Comparison of ENCODE assay signal across 8 cellular contexts in the genomic region with DNA sequence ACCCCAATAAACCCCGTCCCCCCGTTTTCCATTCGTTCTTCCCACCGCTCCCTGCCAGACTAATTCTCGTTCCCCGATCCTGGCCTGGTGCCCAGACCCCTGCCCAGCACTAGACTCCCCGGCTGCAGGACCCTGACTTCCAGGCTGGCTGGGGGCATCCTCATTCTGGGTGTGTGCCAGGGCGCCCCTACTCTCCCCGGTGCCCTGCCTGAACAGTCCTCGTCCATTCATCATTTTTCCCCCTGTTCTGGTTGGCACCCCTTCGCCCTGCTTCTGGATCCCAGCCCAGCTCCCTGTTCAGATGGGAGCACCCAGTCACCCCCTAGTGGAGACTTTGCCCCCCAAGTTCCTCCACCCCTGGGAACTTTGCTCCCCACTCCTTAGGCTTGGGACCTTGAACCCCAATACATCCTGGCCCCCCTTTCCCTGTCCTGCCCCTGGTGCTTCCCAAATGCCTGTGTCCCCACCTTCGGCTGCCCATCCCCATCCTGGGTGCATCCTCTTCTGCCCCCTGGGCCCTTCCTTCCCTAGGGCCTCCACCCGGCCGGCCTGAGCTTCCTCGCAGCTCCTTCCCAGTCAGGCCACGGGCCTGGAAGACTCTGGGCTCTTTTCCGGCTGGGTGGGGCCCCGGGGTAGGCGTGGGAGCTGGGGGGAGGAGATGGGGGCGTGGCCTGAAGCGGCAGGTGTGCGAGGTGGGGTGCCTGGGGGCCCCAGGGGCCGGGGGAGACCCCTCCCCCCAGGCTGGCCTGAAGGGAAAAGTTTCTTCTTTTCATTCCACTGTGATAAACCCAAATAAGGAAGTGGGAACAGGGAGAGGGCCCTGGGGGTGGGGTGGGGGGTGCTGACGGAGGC. TPM values are rescaled to one million over a fixed set of nuclear protein-coding genes. Genes with fewer than 3 reads are reported as not detected.
DNase-seq lines count a peak whose midpoint lies in the region; ATAC-seq and TF ChIP-seq lines count a peak whose summit lies in the region.

No MANE protein-coding gene starts in this region.

- TF ChIP-seq POLR2A in lower leg skin (IDR thresholded peaks at IDR 0.05): no peak

- DNase-seq in activated CD4-positive, alpha-beta T cell treated with anti-CD3 and anti-CD28 coated beads for 36 hours: peak; percentile 52
- DNase-seq in activated CD4-positive, alpha-beta T cell treated with anti-CD3 and anti-CD28 coated beads, Interleukin-2, amount 50 U/mL, for 4 hours: no peak
- DNase-seq in OCI-M1 (lab: John Stamatoyannopoulos, UW): peak; percentile 42
- DNase-seq in choroid plexus epithelial cell (ENCODE audit: low read depth): no peak
- peak in 1 of 2 donors; percentile 92 for DNase-seq in lower leg skin (ENCODE audit: low spot score in 2 of 2)
- DNase-seq in type B pancreatic cell (ENCODE audit: extremely low spot score, unreplicated experiment): no peak

- TF ChIP-seq CTCF in choroid plexus epithelial cell (conservative IDR thresholded peaks at IDR 0.05; ENCODE audit: low read depth, low read length): peak; percentile 39
- no peak for TF ChIP-seq CTCF in lower leg skin (IDR thresholded peaks at IDR 0.05)
- TF ChIP-seq CTCF in type B pancreatic cell (conservative IDR thresholded peaks at IDR 0.05): peak; percentile 28

- H3K36me3 Mint-ChIP-seq in activated CD4-positive, alpha-beta T cell treated with anti-CD3 and anti-CD28 coated beads for 36 hours (ENCODE audit: low read depth): no peaks in the 10 kb centered on the region
- no peaks in the 10 kb centered on the region for H3K36me3 Mint-ChIP-seq in type B pancreatic cell

- no peaks in the 10 kb centered on the region for H3K9me3 Mint-ChIP-seq in activated CD4-positive, alpha-beta T cell treated with anti-CD3 and anti-CD28 coated beads for 36 hours (ENCODE audit: low read depth)
- no peaks in the 10 kb centered on the region for H3K9me3 Mint-ChIP-seq in type B pancreatic cell

- CTCF ChIA-PET in activated CD4-positive, alpha-beta T cell treated with anti-CD3 and anti-CD28 coated beads for 36 hours (lab: Charles Lee): interaction anchor here (0.5 to 3.2 kb wide), 15 partner anchors 10 to 1774 kb away, joined by 3 to 16 read pairs (median 3); a partner anchor contains a TSS

- H3K27ac Mint-ChIP-seq in activated CD4-positive, alpha-beta T cell treated with anti-CD3 and anti-CD28 coated beads for 36 hours: no peak overlapping the region
- H3K27ac Mint-ChIP-seq in type B pancreatic cell: peak overlapping the region; percentile 56

- POLR2A ChIA-PET in activated CD4-positive, alpha-beta T cell treated with anti-CD3 and anti-CD28 coated beads for 36 hours (lab: Charles Lee): interaction anchor here (0.6 kb wide), 1 partner anchor 65 kb away, joined by 3 read pairs; a partner anchor contains a TSS

- H3K4me3 ChIP-seq in choroid plexus epithelial cell (ENCODE audit: low read depth, low read length) (peak overlapping the region; percentile 63), lower leg skin (ENCODE audit: low read depth, poor library complexity, severe bottlenecking) (peak overlapping the region; percentile 55)

- peaks cover 13% of the 10 kb centered on the region for H3K4me1 Mint-ChIP-seq in activated CD4-positive, alpha-beta T cell treated with anti-CD3 and anti-CD28 coated beads for 36 hours
- H3K4me1 Mint-ChIP-seq in type B pancreatic cell (ENCODE audit: unreplicated experiment): peaks cover 21% of the 10 kb centered on the region

- peak overlapping the region; percentile 84 for H3K4me3 Mint-ChIP-seq in activated CD4-positive, alpha-beta T cell treated with anti-CD3 and anti-CD28 coated beads for 36 hours
- H3K4me3 Mint-ChIP-seq in type B pancreatic cell: peak overlapping the region; percentile 92

- 4 to 6% methylated on average over 24 of the region's 24 CpGs for WGBS in lower leg skin, 2 donors

- ATAC-seq in activated CD4-positive, alpha-beta T cell treated with anti-CD3 and anti-CD28 coated beads for 36 hours: no peak
- ATAC-seq in HG03469 (IDR thresholded peaks at IDR 0.05; ENCODE audit: unreplicated experiment) (no peak), HG03280 (IDR thresholded peaks at IDR 0.05; ENCODE audit: unreplicated experiment) (no peak)

- intact Hi-C loops in activated CD4-positive, alpha-beta T cell treated with anti-CD3 and anti-CD28 coated beads for 36 hours (cut with DNase I, micrococcal nuclease): loop anchor here (1.0 kb wide), 3 partner anchors 17 to 52 kb away; a partner anchor contains a TSS
- intact Hi-C loops in lower leg skin (cut with DNase I; ENCODE audit: low total_unique reads): no loop called here

- no peaks in the 10 kb centered on the region for H3K27me3 Mint-ChIP-seq in activated CD4-positive, alpha-beta T cell treated with anti-CD3 and anti-CD28 coated beads for 36 hours
- no peaks in the 10 kb centered on the region for H3K27me3 Mint-ChIP-seq in type B pancreatic cell

RNA-seq across cellular contexts. Expression of a gene that starts 0.9 kb away (rescaled TPM):
- 10 to 100 TPM in 1 of 2 experiments, 1 to 10 TPM in 1; 9.0 to 10.9 TPM for total RNA-seq in activated CD4-positive, alpha-beta T cell treated with anti-CD3 and anti-CD28 coated beads for 36 hours
- total RNA-seq in lower leg skin (10 to 100 TPM; 30.5 to 38.4 (median 37.4) TPM), type B pancreatic cell (ENCODE audit: low replicate concordance) (40.7 and 56.2 TPM in 2 replicates)

RNA-seq across cellular contexts. Expression of a gene that starts 5.5 kb away (rescaled TPM):
- 100 to 1,000 TPM; 261 to 267 TPM for total RNA-seq in activated CD4-positive, alpha-beta T cell treated with anti-CD3 and anti-CD28 coated beads for 36 hours
- total RNA-seq in lower leg skin (100 to 1,000 TPM; 178 to 230 (median 203) TPM), type B pancreatic cell (ENCODE audit: low replicate concordance) (187 and 274 TPM in 2 replicates)

RNA-seq across cellular contexts. Expression of a gene that starts 11.3 kb away (rescaled TPM):
- 10 to 100 TPM; 19.9 to 21.3 TPM for total RNA-seq in activated CD4-positive, alpha-beta T cell treated with anti-CD3 and anti-CD28 coated beads for 36 hours
- total RNA-seq in lower leg skin (10 to 100 TPM; 47.7 to 70.3 (median 56.4) TPM), type B pancreatic cell (ENCODE audit: low replicate concordance) (52.8 and 69.6 TPM in 2 replicates)

RNA-seq across cellular contexts. Expression of a gene that starts 17.8 kb away (rescaled TPM):
- 10 to 100 TPM; 80.0 to 80.3 TPM for total RNA-seq in activated CD4-positive, alpha-beta T cell treated with anti-CD3 and anti-CD28 coated beads for 36 hours
- total RNA-seq in lower leg skin (10 to 100 TPM; 45.9 to 71.2 (median 65.6) TPM), type B pancreatic cell (ENCODE audit: low replicate concordance) (66.3 and 71.8 TPM in 2 replicates)

RNA-seq across cellular contexts. Expression of a gene that starts 21.9 kb away (rescaled TPM):
- 10 to 100 TPM; 21.9 to 23.1 TPM for total RNA-seq in activated CD4-positive, alpha-beta T cell treated with anti-CD3 and anti-CD28 coated beads for 36 hours
- 10 to 100 TPM; 19.2 to 37.6 (median 30.8) TPM for total RNA-seq in lower leg skin
- total RNA-seq in type B pancreatic cell (ENCODE audit: low replicate concordance): 48.2 and 50.8 TPM in 2 replicates

Comparison
In these comparisons a context has a peak if more than half of its experiments do, and no peak if none do; other contexts are left out.
1. DNase-seq: peak in activated CD4-positive, alpha-beta T cell treated with anti-CD3 and anti-CD28 coated beads for 36 hours (single experiment) and OCI-M1 (single experiment); none in activated CD4-positive, alpha-beta T cell treated with anti-CD3 and anti-CD28 coated beads, Interleukin-2, amount 50 U/mL, for 4 hours (0 of 2), choroid plexus epithelial cell (single experiment) and type B pancreatic cell (single experiment).
2. CTCF ChIP-seq: peak in choroid plexus epithelial cell (single experiment) and type B pancreatic cell (single experiment); none in lower leg skin (0 of 3).